8 cellular contexts compared by ENCODE assay signal in genomic region chr11:118402594-118402993, GRCh38. TPM values are rescaled to one million over a fixed set of nuclear protein-coding genes. Genes with fewer than 3 reads are reported as not detected.
A peak's percentile ranks its signal among the peaks of the same experiment; 100 is the strongest.
DNase-seq lines count a peak whose midpoint lies in the region; TF ChIP-seq lines count a peak whose summit lies in the region.
"Not testable (repeated sequence)": the region's sequence is repeated elsewhere in the genome, so short reads cannot be mapped to it uniquely, and the experiment has no call there.

No MANE protein-coding gene starts in this region.

- H3K27ac Mint-ChIP-seq in activated T-helper 1 cell treated with anti-CD3 and anti-CD28 coated beads, Interleukin-12 subunit alpha, Interleukin-12 subunit beta, Interleukin-2, Interleukin-4 antibody, amounts not matched to agents 30 ng/mL and 10 ng/mL and 1 ng/mL, durations not matched to agents 14 hours and 24 hours and 36 hours: peak overlapping the region; percentile 70

- CTCF ChIA-PET in PC-9 (lab: Charles Lee): not testable (repeated sequence)

- POLR2A ChIA-PET in PC-9 (lab: Charles Lee; ENCODE audit: unreplicated experiment): interaction anchor here (1.0 kb wide), 1 partner anchor 22 kb away, joined by 8 read pairs; no protein-coding TSS in a partner anchor

- in situ Hi-C loops in GM23248 (cut with MboI): not testable (repeated sequence)

- H3K9ac ChIP-seq in GM23248: peak overlapping the region; percentile 85
- peak overlapping the region; percentile 96 to 98 (median 96) for H3K9ac ChIP-seq in skeletal muscle tissue (ENCODE audit: low read depth in 1 of 3, low read length in 3 of 3)

- not testable (repeated sequence) for H3K36me3 ChIP-seq in GM23248 (ENCODE audit: low read depth)
- H3K36me3 ChIP-seq in PC-9 (ENCODE audit: low read depth) (peaks cover 13% of the 10 kb centered on the region; the same call in 1 of the 2 replicates), left ventricle myocardium inferior (peaks cover 22% of the 10 kb centered on the region), muscle layer of duodenum (ENCODE audit: control insufficient read depth in 1 of 2, insufficient read depth in 2 of 2, low read length in 2 of 2) (peaks cover 14 to 15% of the 10 kb centered on the region in 2 donors), skeletal muscle tissue (ENCODE audit: control insufficient read depth in 3 of 3, insufficient read depth in 3 of 3, low read length in 3 of 3) (peaks cover 8 to 23% (median 9%) of the 10 kb centered on the region in 3 donors)

- H3K36me3 Mint-ChIP-seq in activated T-helper 1 cell treated with anti-CD3 and anti-CD28 coated beads, Interleukin-12 subunit alpha, Interleukin-12 subunit beta, Interleukin-2, Interleukin-4 antibody, amounts not matched to agents 30 ng/mL and 10 ng/mL and 1 ng/mL, durations not matched to agents 14 hours and 24 hours and 36 hours (ENCODE audit: low read depth): peaks cover 34% of the 10 kb centered on the region

- H3K4me3 ChIP-seq in GM23248 (peak overlapping the region; percentile 90), PC-9 (peak overlapping the region; percentile 83), coronary artery (peak overlapping the region; percentile 86), left ventricle myocardium inferior (peak overlapping the region; percentile 92), muscle layer of duodenum (ENCODE audit: low read depth in 1 of 2, low read length in 2 of 2) (peak overlapping the region; percentile 85 to 100), skeletal muscle tissue (ENCODE audit: low read length in 3 of 3) (peak overlapping the region; percentile 93 to 100 (median 99))

- H3K4me3 Mint-ChIP-seq in activated T-helper 1 cell treated with anti-CD3 and anti-CD28 coated beads, Interleukin-12 subunit alpha, Interleukin-12 subunit beta, Interleukin-2, Interleukin-4 antibody, amounts not matched to agents 30 ng/mL and 10 ng/mL and 1 ng/mL, durations not matched to agents 14 hours and 24 hours and 36 hours: peak overlapping the region; percentile 93

- H3K4me1 ChIP-seq in GM23248 (ENCODE audit: insufficient read depth) (peaks cover 15% of the 10 kb centered on the region), PC-9 (replicated peaks; ENCODE audit: insufficient read depth) (peaks cover 21% of the 10 kb centered on the region), left ventricle myocardium inferior (peaks cover 70% of the 10 kb centered on the region), muscle layer of duodenum (ENCODE audit: control insufficient read depth in 1 of 2, insufficient read depth in 2 of 2, low read length in 2 of 2) (peaks cover 0 to 36% of the 10 kb centered on the region in 2 donors), skeletal muscle tissue (ENCODE audit: control insufficient read depth in 3 of 3, insufficient read depth in 3 of 3, low read length in 3 of 3) (peaks cover 13 to 30% (median 26%) of the 10 kb centered on the region in 3 donors)

- not testable (repeated sequence) for H3K27me3 Mint-ChIP-seq in activated T-helper 1 cell treated with anti-CD3 and anti-CD28 coated beads, Interleukin-12 subunit alpha, Interleukin-12 subunit beta, Interleukin-2, Interleukin-4 antibody, amounts not matched to agents 30 ng/mL and 10 ng/mL and 1 ng/mL, durations not matched to agents 14 hours and 24 hours and 36 hours (ENCODE audit: insufficient read depth)

- TF ChIP-seq CTCF in 22Rv1 (IDR thresholded peaks at IDR 0.05); PC-9 (conservative IDR thresholded peaks at IDR 0.05); coronary artery (IDR thresholded peaks at IDR 0.05); left ventricle myocardium inferior (IDR thresholded peaks at IDR 0.05; ENCODE audit: borderline replicate concordance): not testable (repeated sequence)

- intact Hi-C loops in PC-9 (cut with micrococcal nuclease; ENCODE audit: unreplicated experiment): loop anchor here (5.0 kb wide), 1 partner anchor 85 kb away; no protein-coding TSS in a partner anchor
- intact Hi-C loops in activated T-helper 1 cell treated with anti-CD3 and anti-CD28 coated beads, Interleukin-12 subunit alpha, Interleukin-12 subunit beta, Interleukin-2, Interleukin-4 antibody, amounts not matched to agents 30 ng/mL and 10 ng/mL and 1 ng/mL, durations not matched to agents 14 hours and 24 hours and 36 hours (cut with micrococcal nuclease): loop anchor here (5.0 kb wide), 2 partner anchors 390 to 1075 kb away; partner anchors contain the start of genes CEP164 and DDX6
- intact Hi-C loops in left ventricle myocardium inferior (cut with micrococcal nuclease): not testable (repeated sequence)

- not testable (repeated sequence) for H3K9me2 ChIP-seq in GM23248 (ENCODE audit: insufficient read depth); PC-9 (ENCODE audit: insufficient read depth)

- not testable (repeated sequence) for H4K20me1 ChIP-seq in GM23248 (ENCODE audit: insufficient read depth)
- peaks cover 42% of the 10 kb centered on the region for H4K20me1 ChIP-seq in PC-9 (ENCODE audit: insufficient read depth)

- peak overlapping the region; percentile 90; the same call in 1 of the 2 replicates for H3K27ac ChIP-seq in 22Rv1
- peak overlapping the region; percentile 82 for H3K27ac ChIP-seq in GM23248
- H3K27ac ChIP-seq in PC-9: peak overlapping the region; percentile 45; the same call in 1 of the 2 replicates
- not testable (repeated sequence) for H3K27ac ChIP-seq in coronary artery
- peak overlapping the region; percentile 98 for H3K27ac ChIP-seq in left ventricle myocardium inferior (replicated peaks)
- H3K27ac ChIP-seq in muscle layer of duodenum (ENCODE audit: low read length): peak overlapping the region; percentile 95
- peak overlapping the region; percentile 93 for H3K27ac ChIP-seq in skeletal muscle tissue (ENCODE audit: low read depth, low read length)

- TSS peak; percentile 58 for BruUV-seq in PC-9 (replicated peaks; lab: Mats Ljungman, UMichigan)

- H3K9me3 ChIP-seq in GM23248 (ENCODE audit: low read depth); PC-9 (ENCODE audit: insufficient read depth, low read depth); left ventricle myocardium inferior (replicated peaks); muscle layer of duodenum (ENCODE audit: control insufficient read depth in 1 of 2, low read length in 2 of 2); skeletal muscle tissue (ENCODE audit: control insufficient read depth in 3 of 3, low read length in 3 of 3): not testable (repeated sequence)

- DNase-seq in GM23248; PC-9; activated T-helper 1 cell treated with anti-CD3 and anti-CD28 coated beads, Interleukin-12 subunit alpha, Interleukin-12 subunit beta, Interleukin-2, Interleukin-4 antibody, amounts not matched to agents 30 ng/mL and 10 ng/mL and 1 ng/mL, durations not matched to agents 14 hours and 24 hours and 36 hours (ENCODE audit: low spot score); coronary artery (ENCODE audit: low spot score); left ventricle myocardium inferior: not testable (repeated sequence)

- H2AFZ ChIP-seq in GM23248: 0 out of 2 replicates have a peak overlapping the region, but pooled peaks have one; percentile 96
- H2AFZ ChIP-seq in PC-9: not testable (repeated sequence)

- 61 to 70% methylated on average over 7 of the region's 7 CpGs for WGBS in GM23248 (ENCODE audit: low coverage in 1 of 2, low lambda C conversion rate in 2 of 2, missing lambda C conversion rate in 2 of 2), 2 experiments

- peaks cover 61% of the 10 kb centered on the region for H3K4me1 Mint-ChIP-seq in activated T-helper 1 cell treated with anti-CD3 and anti-CD28 coated beads, Interleukin-12 subunit alpha, Interleukin-12 subunit beta, Interleukin-2, Interleukin-4 antibody, amounts not matched to agents 30 ng/mL and 10 ng/mL and 1 ng/mL, durations not matched to agents 14 hours and 24 hours and 36 hours (ENCODE audit: low read depth)

- not testable (repeated sequence) for H3K9me3 Mint-ChIP-seq in activated T-helper 1 cell treated with anti-CD3 and anti-CD28 coated beads, Interleukin-12 subunit alpha, Interleukin-12 subunit beta, Interleukin-2, Interleukin-4 antibody, amounts not matched to agents 30 ng/mL and 10 ng/mL and 1 ng/mL, durations not matched to agents 14 hours and 24 hours and 36 hours

- peak overlapping the region; percentile 82 for H3K4me2 ChIP-seq in GM23248 (ENCODE audit: unreplicated experiment)
- peak overlapping the region; percentile 71 for H3K4me2 ChIP-seq in PC-9

- not testable (repeated sequence) for H3K27me3 ChIP-seq in GM23248 (replicated peaks; ENCODE audit: insufficient read depth); PC-9 (ENCODE audit: insufficient read depth, low read depth); left ventricle myocardium inferior (ENCODE audit: low read depth); muscle layer of duodenum (ENCODE audit: low read depth, low read length); skeletal muscle tissue (ENCODE audit: control insufficient read depth in 3 of 3, insufficient read depth in 3 of 3, low read length in 3 of 3)

- H3K79me2 ChIP-seq in GM23248 (ENCODE audit: insufficient read depth): peaks cover 61% of the 10 kb centered on the region
- peaks cover 59% of the 10 kb centered on the region for H3K79me2 ChIP-seq in PC-9 (ENCODE audit: low read depth)

- H3F3A ChIP-seq in GM23248 (ENCODE audit: insufficient read depth) (peaks cover 35% of the 10 kb centered on the region), PC-9 (ENCODE audit: insufficient read depth, low read depth) (peaks cover 23% of the 10 kb centered on the region)

RNA-seq across cellular contexts. Expression of gene ATP5MG, which starts 1.2 kb away (rescaled TPM):
- 32.3 and 79.4 TPM in 2 replicates for total RNA-seq in GM23248 (2014; rRNA removed; shearing (Covaris generic))
- polyA plus RNA-seq in GM23248 (2016; fragmentation: Nextera tagmentation; extraction: Ambion mirVana): 414 and 426 TPM in 2 replicates
- 240 and 248 TPM in 2 replicates for total RNA-seq in PC-9 (2021)
- 205 and 216 TPM in 2 replicates for total RNA-seq in activated T-helper 1 cell treated with anti-CD3 and anti-CD28 coated beads, Interleukin-12 subunit alpha, Interleukin-12 subunit beta, Interleukin-2, Interleukin-4 antibody, amounts not matched to agents 30 ng/mL and 10 ng/mL and 1 ng/mL, durations not matched to agents 14 hours and 24 hours and 36 hours
- total RNA-seq in left ventricle myocardium inferior: 854 TPM
- 79.9 TPM for total RNA-seq in skeletal muscle tissue

RNA-seq across cellular contexts. Expression of gene KMT2A, which starts 33.7 kb away (rescaled TPM):
- 19.1 TPM in 2 replicates for total RNA-seq in GM23248 (2014; rRNA removed; shearing (Covaris generic))
- 7.6 and 8.1 TPM in 2 replicates for polyA plus RNA-seq in GM23248 (2016; fragmentation: Nextera tagmentation; extraction: Ambion mirVana)
- total RNA-seq in PC-9 (2021): 78.7 and 80.3 TPM in 2 replicates
- 78.4 and 87.8 TPM in 2 replicates for total RNA-seq in activated T-helper 1 cell treated with anti-CD3 and anti-CD28 coated beads, Interleukin-12 subunit alpha, Interleukin-12 subunit beta, Interleukin-2, Interleukin-4 antibody, amounts not matched to agents 30 ng/mL and 10 ng/mL and 1 ng/mL, durations not matched to agents 14 hours and 24 hours and 36 hours
- total RNA-seq in left ventricle myocardium inferior: 21.0 TPM
- 20.4 TPM for total RNA-seq in skeletal muscle tissue

RNA-seq across cellular contexts. Expression of gene UBE4A, which starts 43.2 kb away (rescaled TPM):
- total RNA-seq in GM23248 (2014; rRNA removed; shearing (Covaris generic)): 48.2 and 50.6 TPM in 2 replicates
- 25.1 and 25.4 TPM in 2 replicates for polyA plus RNA-seq in GM23248 (2016; fragmentation: Nextera tagmentation; extraction: Ambion mirVana)
- total RNA-seq in PC-9 (2021) (24.9 and 30.9 TPM in 2 replicates), left ventricle myocardium inferior (32.6 TPM), skeletal muscle tissue (21.4 TPM)
- 44.1 and 46.0 TPM in 2 replicates for total RNA-seq in activated T-helper 1 cell treated with anti-CD3 and anti-CD28 coated beads, Interleukin-12 subunit alpha, Interleukin-12 subunit beta, Interleukin-2, Interleukin-4 antibody, amounts not matched to agents 30 ng/mL and 10 ng/mL and 1 ng/mL, durations not matched to agents 14 hours and 24 hours and 36 hours

RNA-seq across cellular contexts. Expression of gene CD3G, which starts 58.5 kb away (rescaled TPM):
- total RNA-seq in GM23248 (2014; rRNA removed; shearing (Covaris generic)): not detected in 2 replicates
- polyA plus RNA-seq in GM23248 (2016; fragmentation: Nextera tagmentation; extraction: Ambion mirVana): not detected in 2 replicates
- total RNA-seq in PC-9 (2021) (not detected in 2 replicates), left ventricle myocardium inferior (0.16 TPM), skeletal muscle tissue (under 0.01 TPM)
- total RNA-seq in activated T-helper 1 cell treated with anti-CD3 and anti-CD28 coated beads, Interleukin-12 subunit alpha, Interleukin-12 subunit beta, Interleukin-2, Interleukin-4 antibody, amounts not matched to agents 30 ng/mL and 10 ng/mL and 1 ng/mL, durations not matched to agents 14 hours and 24 hours and 36 hours: 134 and 145 TPM in 2 replicates
